10 cellular contexts compared by ENCODE assay signal in the genomic region with DNA sequence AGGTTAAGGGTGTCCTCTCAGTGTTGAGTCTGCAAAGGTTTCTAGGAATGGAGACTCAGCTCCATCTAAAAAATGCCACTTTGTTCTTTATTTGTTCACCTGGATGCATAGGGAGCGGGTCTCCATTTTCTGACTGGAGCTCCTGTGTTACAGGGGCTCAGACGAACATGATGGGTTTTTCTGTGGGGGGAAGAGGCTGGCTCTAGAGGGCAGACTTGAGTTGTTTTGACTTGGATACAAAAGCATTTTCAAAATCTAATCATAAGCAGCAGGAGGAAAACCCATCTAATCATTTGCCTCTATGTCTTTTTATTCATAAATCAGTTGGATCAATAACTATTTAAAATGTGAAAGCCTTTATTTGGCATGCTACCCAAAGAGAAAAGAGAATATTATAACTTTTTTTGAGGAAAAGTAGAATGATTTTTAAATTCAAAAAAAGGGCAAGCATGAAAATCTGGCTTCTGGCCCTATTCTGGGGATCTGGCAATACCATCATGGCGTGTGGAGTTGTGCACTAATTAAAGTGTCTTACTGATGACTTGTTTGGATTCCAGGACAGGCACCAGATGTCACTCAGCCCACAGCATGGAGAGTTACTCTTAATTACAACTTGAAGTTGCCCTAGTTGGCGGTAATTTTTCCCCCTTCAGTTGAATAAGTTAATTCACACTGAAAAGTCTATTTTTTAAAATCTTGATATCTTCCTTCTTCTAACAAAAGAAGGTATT.
A peak's percentile ranks its signal among the peaks of the same experiment; 100 is the strongest.
DNase-seq lines count a peak whose midpoint lies in the region; ATAC-seq, FAIRE-seq and TF ChIP-seq lines count a peak whose summit lies in the region.
"Had no signal": no experiment of that assay in that cellular context is flagged by ENCODE, and none has a peak within 500 bp of the region (broad histone marks: within the 10 kb centered on the region; RNA-seq: fewer than 3 reads in every experiment).

No MANE protein-coding gene starts in this region.

- POLR2A ChIA-PET in GM12878 (lab: Charles Lee), result interaction anchor here (1.0 kb wide), 1 partner anchor 405 kb away, joined by 3 read pairs; no protein-coding TSS in a partner anchor

- no peak for TF ChIP-seq EP300 in GM12878 (IDR thresholded peaks at IDR 0.05; ENCODE audit: borderline replicate concordance in 1 of 2, control insufficient read depth in 1 of 2, low read depth in 2 of 2, low read length in 2 of 2)

- CTCF ChIA-PET in GM12878 (lab: Yijun Ruan, JAX), result interaction anchor here (0.7 to 1.5 kb wide), 9 partner anchors 13 to 264 kb away, joined by 3 to 8 read pairs (median 3); no protein-coding TSS in a partner anchor

- FAIRE-seq in GM12878 (lab: Jason Lieb, UNC), result no peak

- no peaks in the 10 kb centered on the region for H3K79me2 ChIP-seq in GM12878 (ENCODE audit: control insufficient read depth, insufficient read depth, low read length)

- no peak overlapping the region for H3K27ac ChIP-seq in GM12878 (ENCODE audit: control insufficient read depth, insufficient read depth)
- H3K27ac ChIP-seq in mesenchymal stem cell (ENCODE audit: low read length, poor library complexity, severe bottlenecking), result no peak overlapping the region
- H3K27ac ChIP-seq: suprapubic skin had no signal

- no peaks in the 10 kb centered on the region for H3K36me3 Mint-ChIP-seq in activated naive CD8-positive, alpha-beta T cell treated with anti-CD3 and anti-CD28 coated beads for 36 hours

- WGBS in GM12878 (ENCODE audit: insufficient coverage, insufficient replicate concordance, low lambda C conversion rate, missing lambda C conversion rate), result 19% methylated on average over 4 of the region's 4 CpGs
- 67% methylated on average over 2 of the region's 4 CpGs for WGBS in mesenchymal stem cell

- peak; percentile 54 for TF ChIP-seq RAD21 in GM12878 (IDR thresholded peaks at IDR 0.05; ENCODE audit: insufficient read depth, low read depth, low read length)

- peak; percentile 45 to 49 (median 48); a peak in 4 of 6 replicates for TF ChIP-seq CTCF in GM12878 (IDR thresholded peaks at IDR 0.05 in 2 of 3, conservative IDR thresholded peaks at IDR 0.05 in 1 of 3; ENCODE audit: control insufficient read depth in 2 of 3, extremely low read depth in 1 of 3, insufficient read depth in 1 of 3, low read depth in 3 of 3, low read length in 3 of 3)

- ATAC-seq in HG02981 (IDR thresholded peaks at IDR 0.05; ENCODE audit: unreplicated experiment), result peak; percentile 46
- ATAC-seq in GM12878, result peak; percentile 72
- ATAC-seq in HG03175 (IDR thresholded peaks at IDR 0.05; ENCODE audit: unreplicated experiment), result no peak

- H3K36me3 ChIP-seq in GM12878 (ENCODE audit: control insufficient read depth in 2 of 2, insufficient read depth in 2 of 2, low read length in 1 of 2) (no peaks in the 10 kb centered on the region), mesenchymal stem cell (ENCODE audit: control insufficient read depth in 1 of 2, insufficient read depth in 2 of 2, low read depth in 1 of 2, low read length in 2 of 2) (no peaks in the 10 kb centered on the region)
- H3K36me3 ChIP-seq: suprapubic skin had no signal

- H3K18ac ChIP-seq in mesenchymal stem cell (ENCODE audit: low read depth in 1 of 2, low read length in 2 of 2), result no peak overlapping the region

- H3K4me2 ChIP-seq in GM12878 (ENCODE audit: control insufficient read depth, insufficient read depth) (no peak overlapping the region), mesenchymal stem cell (ENCODE audit: low read length, poor library complexity, severe bottlenecking) (no peak overlapping the region)

- no TSS peak for BruUV-seq in GM12878 (replicated peaks; lab: Mats Ljungman, UMichigan)

- H3K9me3 Mint-ChIP-seq in activated naive CD8-positive, alpha-beta T cell treated with anti-CD3 and anti-CD28 coated beads for 36 hours, result no peaks in the 10 kb centered on the region

- no peak overlapping the region for H2BK5ac ChIP-seq in mesenchymal stem cell (ENCODE audit: low read depth, low read length, poor library complexity, severe bottlenecking)

- SMC1A ChIA-PET in GM12878 (lab: Charles Lee; ENCODE audit: uncharacterized antibody, unreplicated experiment), result interaction anchor here (0.9 kb wide), 1 partner anchor 176 kb away, joined by 3 read pairs; no protein-coding TSS in a partner anchor

- no peak overlapping the region for H3K23ac ChIP-seq in mesenchymal stem cell (ENCODE audit: low read length in 2 of 2)

- H4K8ac ChIP-seq in mesenchymal stem cell (ENCODE audit: low read length), result no peak overlapping the region

- H3K27ac Mint-ChIP-seq in activated naive CD8-positive, alpha-beta T cell treated with anti-CD3 and anti-CD28 coated beads for 36 hours, result no peak overlapping the region

- H3K27me3 ChIP-seq in GM12878 (replicated peaks in 1 of 2; ENCODE audit: control insufficient read depth in 2 of 2, insufficient read depth in 2 of 2, low read length in 1 of 2) (no peaks in the 10 kb centered on the region; a peak in 1 of 4 replicates), mesenchymal stem cell (ENCODE audit: control insufficient read depth in 1 of 2, insufficient read depth in 1 of 2, low read length in 2 of 2) (peaks cover 0 to 4% of the 10 kb centered on the region in 2 experiments)
- H3K27me3 ChIP-seq: suprapubic skin had no signal

- no peaks in the 10 kb centered on the region for H3K79me1 ChIP-seq in mesenchymal stem cell (replicated peaks; ENCODE audit: low read length, poor library complexity, severe bottlenecking)

- H3K4me1 ChIP-seq in GM12878 (ENCODE audit: control insufficient read depth, insufficient read depth, low read length) (no peaks in the 10 kb centered on the region), mesenchymal stem cell (ENCODE audit: control insufficient read depth, insufficient read depth, low read depth, low read length) (no peaks in the 10 kb centered on the region)
- H3K4me1 ChIP-seq: suprapubic skin had no signal

- RAD21 ChIA-PET in GM12878 (lab: Charles Lee; ENCODE audit: unreplicated experiment), result interaction anchor here (1.1 to 1.5 kb wide), 3 partner anchors 143 to 178 kb away, joined by 3 to 4 read pairs (median 4); no protein-coding TSS in a partner anchor

- no peak overlapping the region for H3K4ac ChIP-seq in mesenchymal stem cell (ENCODE audit: low read depth in 1 of 2, low read length in 2 of 2)

- no peak overlapping the region for H2BK12ac ChIP-seq in mesenchymal stem cell (ENCODE audit: low read length in 2 of 2)

- H3K14ac ChIP-seq in mesenchymal stem cell (ENCODE audit: low read length in 2 of 2), result no peak overlapping the region

- no peak overlapping the region for H4K91ac ChIP-seq in mesenchymal stem cell (ENCODE audit: low read length)

- DNase-seq in G401 (ENCODE audit: low spot score) (peak; percentile 85), GM12878 (ENCODE audit: low read depth, low spot score) (no peak), mesenchymal stem cell (peak; percentile 4), GM19240 (ENCODE audit: insufficient read length, low spot score) (no peak)
- no peak for DNase-seq in stimulated activated CD4-positive, alpha-beta T cell treated with anti-CD3 and anti-CD28 coated beads, Interleukin-1b, Interleukin-23, amount 100 ng/mL, for 48 hours
- no peak for DNase-seq in activated naive CD8-positive, alpha-beta T cell treated with anti-CD3 and anti-CD28 coated beads for 36 hours
- DNase-seq: GOT3 had no signal

- H2BK120ac ChIP-seq in mesenchymal stem cell (ENCODE audit: low read depth, low read length), result no peak overlapping the region

- H4K20me1 ChIP-seq in GM12878 (ENCODE audit: control insufficient read depth, insufficient read depth), result no peaks in the 10 kb centered on the region

- no peak for TF ChIP-seq POLR2A in GM12878 (IDR thresholded peaks at IDR 0.05; ENCODE audit: low read depth, low read length)

- H3K9me3 ChIP-seq in GM12878 (replicated peaks; ENCODE audit: control insufficient read depth, insufficient read depth, low read length), result no peaks in the 10 kb centered on the region
- H3K9me3 ChIP-seq in mesenchymal stem cell (ENCODE audit: control insufficient read depth, low read length), result no peaks in the 10 kb centered on the region
- H3K9me3 ChIP-seq: suprapubic skin had no signal

- H2AFZ ChIP-seq in GM12878 (ENCODE audit: control insufficient read depth, low read depth, low read length) (no peak overlapping the region), mesenchymal stem cell (ENCODE audit: low read depth, low read length) (no peak overlapping the region)

- H3K27me3 Mint-ChIP-seq in activated naive CD8-positive, alpha-beta T cell treated with anti-CD3 and anti-CD28 coated beads for 36 hours, result peaks cover 6% of the 10 kb centered on the region

- no peak overlapping the region for H2BK15ac ChIP-seq in mesenchymal stem cell (ENCODE audit: low read depth, poor library complexity, severe bottlenecking)

- H3K9ac ChIP-seq in GM12878 (ENCODE audit: control insufficient read depth, insufficient read depth, low read length), result no peak overlapping the region
- no peak overlapping the region for H3K9ac ChIP-seq in mesenchymal stem cell (ENCODE audit: low read length)

- intact Hi-C loops in GM12878 (cut with micrococcal nuclease; ENCODE audit: unreplicated experiment), result loop anchor here (10.0 kb wide), 1 partner anchor 179 kb away; no protein-coding TSS in a partner anchor

- no peak overlapping the region for H3K4me3 Mint-ChIP-seq in activated naive CD8-positive, alpha-beta T cell treated with anti-CD3 and anti-CD28 coated beads for 36 hours

- in situ Hi-C loops in G401 (cut with HindIII; ENCODE audit: low sequenced_read_pairs) (no loop called here), GM12878 (cut with MboI) (no loop called here)

- no peak overlapping the region for H2AK5ac ChIP-seq in mesenchymal stem cell (ENCODE audit: low read length, severe bottlenecking)

- H3K4me3 ChIP-seq in GM12878, result no peak overlapping the region
- no peak overlapping the region for H3K4me3 ChIP-seq in mesenchymal stem cell (ENCODE audit: insufficient read depth in 1 of 2, low read depth in 1 of 2, low read length in 2 of 2)
- H3K4me3 ChIP-seq: suprapubic skin had no signal

- peaks cover 2% of the 10 kb centered on the region for H3K4me1 Mint-ChIP-seq in activated naive CD8-positive, alpha-beta T cell treated with anti-CD3 and anti-CD28 coated beads for 36 hours

TF ChIP-seq in GM12878, 131 proteins besides CTCF, POLR2A, EP300 and RAD21:
- TF ChIP-seq NBN (IDR thresholded peaks at IDR 0.05) (no peak), SMC3 (IDR thresholded peaks at IDR 0.05; ENCODE audit: borderline replicate concordance, low read length) (peak; percentile 26; the same call in 1 of the 2 replicates)

Comparison
In these comparisons a context has a peak if more than half of its experiments do, and no peak if none do; other contexts are left out.
1. DNase-seq: peak in G401 (single experiment) and mesenchymal stem cell (single experiment); none in GM12878 (single experiment), GM19240 (single experiment), stimulated activated CD4-positive, alpha-beta T cell treated with anti-CD3 and anti-CD28 coated beads, Interleukin-1b, Interleukin-23, amount 100 ng/mL, for 48 hours (single experiment) and activated naive CD8-positive, alpha-beta T cell treated with anti-CD3 and anti-CD28 coated beads for 36 hours (single experiment).